ENCODE assay signal across 16 cellular contexts in the genomic region with DNA sequence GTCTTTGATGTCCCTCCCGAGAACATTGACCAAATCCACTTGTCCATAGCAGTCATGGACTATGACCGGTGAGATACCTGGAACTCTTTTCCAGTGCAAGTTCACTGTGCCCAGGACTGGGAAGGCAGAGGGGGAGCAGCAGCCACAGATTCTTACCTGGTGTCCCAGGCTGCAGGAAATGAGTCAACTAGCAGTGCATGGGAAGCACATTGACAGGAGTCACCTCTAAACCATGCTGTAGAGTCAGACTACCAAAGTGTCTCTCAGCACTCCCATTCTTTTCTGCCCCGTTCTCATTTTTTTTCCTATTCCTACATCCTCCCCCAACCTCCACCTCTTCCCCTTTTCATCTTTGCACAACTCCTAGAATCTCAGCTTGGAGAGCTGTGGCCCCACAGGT.
"Had no signal": no experiment of that assay in that cellular context is flagged by ENCODE, and none has a peak within 500 bp of the region (broad histone marks: within the 10 kb centered on the region; RNA-seq: fewer than 3 reads in every experiment).

No MANE protein-coding gene starts in this region.

- DNase-seq: activated CD4-positive, alpha-beta T cell treated with anti-CD3 and anti-CD28 coated beads, Interleukin-2, amount 50 U/mL, for 48 hours; activated CD4-positive, CD25-positive, alpha-beta regulatory T cell treated with anti-CD3 and anti-CD28 coated beads, Interleukin-2, amount 50 U/mL, for 72 hours; activated naive CD4-positive, alpha-beta T cell treated with anti-CD3 and anti-CD28 coated beads, Interleukin-2, amount 10 ng/mL, durations not matched to agents 7 days and 5 days; cortex of kidney; effector CD4-positive, alpha-beta T cell; gastrocnemius medialis; heart left ventricle; immature natural killer cell; left colon; right lobe of liver; stimulated activated naive CD8-positive, alpha-beta T cell treated with anti-CD3 and anti-CD28 coated beads, Interleukin-15, Interleukin-2, amounts not matched to agents 100 U/mL and 50 U/mL, for 24 hours; T-cell; T-helper 9 cell had no signal

- H3K4me2 ChIP-seq: smooth muscle cell had no signal

- H3K27me3 ChIP-seq: gastrocnemius medialis, heart left ventricle, right lobe of liver had no signal

- H3K9me3 ChIP-seq: gastrocnemius medialis, heart left ventricle, right lobe of liver had no signal

- H3K4me1 ChIP-seq: gastrocnemius medialis, right lobe of liver had no signal

- H3K4me3 ChIP-seq: gastrocnemius medialis, heart left ventricle, lung, right lobe of liver, smooth muscle cell had no signal

- H3K36me3 ChIP-seq: gastrocnemius medialis, heart left ventricle, right lobe of liver had no signal

- H3K27ac ChIP-seq: gastrocnemius medialis, heart left ventricle, right lobe of liver had no signal

- ATAC-seq: activated T-helper 17 cell treated with anti-CD3 and anti-CD28 coated beads, Interleukin-2, amount 50 U/mL, for 72 hours; gastrocnemius medialis; heart left ventricle; left colon; right lobe of liver; stimulated activated naive CD8-positive, alpha-beta T cell treated with anti-CD3 and anti-CD28 coated beads, Interleukin-15, Interleukin-2, amounts not matched to agents 100 U/mL and 50 U/mL, for 24 hours; T-cell had no signal
